ENCODE assay signal across 1 cellular context in genomic region chr5:80654391-80655230, GRCh38.
A peak's percentile ranks its signal among the peaks of the same experiment; 100 is the strongest.
TF ChIP-seq lines count a peak whose summit lies in the region.

TSS of gene DHFR (minus strand) at chr5:80654983. CDS start at chr5:80654489, 494 bp downstream.
TSS of gene MSH3 (plus strand) at chr5:80654652. CDS start at chr5:80654728, 76 bp downstream.

TF ChIP-seq in HEK293, 187 proteins besides CTCF, POLR2A, EP300 and RAD21 (continued from another document and continues in another):
- TF ChIP-seq ZNF510 (tag by site-specific recombination; IDR thresholded peaks at IDR 0.05; ENCODE audit: insufficient replicate concordance) (no peak), KLF17 (tag by site-specific recombination; IDR thresholded peaks at IDR 0.05) (no peak), ZFP41 (tag by site-specific recombination; IDR thresholded peaks at IDR 0.05; ENCODE audit: borderline replicate concordance) (no peak), ZNF701 (tag by site-specific recombination; IDR thresholded peaks at IDR 0.05) (no peak), ZBTB21 (tag by site-specific recombination; IDR thresholded peaks at IDR 0.05) (no peak), ZBTB6 (tag by site-specific recombination; IDR thresholded peaks at IDR 0.05) (peak; percentile 52; the same call in 1 of the 2 replicates), ZNF426 (tag by site-specific recombination; IDR thresholded peaks at IDR 0.05) (no peak), ZNF133 (tag by site-specific recombination; IDR thresholded peaks at IDR 0.05) (no peak; the same call in 1 of the 2 replicates), ZFHX2 (tag by site-specific recombination; conservative IDR thresholded peaks at IDR 0.05) (peak; percentile 75), ZNF148 (tag by site-specific recombination; IDR thresholded peaks at IDR 0.05; ENCODE audit: borderline replicate concordance) (no peak), ZNF513 (tag by site-specific recombination; IDR thresholded peaks at IDR 0.05) (no peak), ZFP69B (tag by site-specific recombination; IDR thresholded peaks at IDR 0.05) (no peak), ZNF140 (tag by site-specific recombination; IDR thresholded peaks at IDR 0.05) (no peak), ZNF558 (tag by site-specific recombination; IDR thresholded peaks at IDR 0.05) (no peak), ZNF501 (tag by site-specific recombination; IDR thresholded peaks at IDR 0.05) (0 out of 2 replicates have a peak, but pooled peaks have one; percentile 66), ZNF670 (tag by site-specific recombination; IDR thresholded peaks at IDR 0.05; ENCODE audit: low read depth) (no peak), HOXD13 (CRISPR knock-in tag; IDR thresholded peaks at IDR 0.05; ENCODE audit: borderline replicate concordance) (no peak), ZNF837 (tag by site-specific recombination; IDR thresholded peaks at IDR 0.05) (no peak), ZNF121 (tag by site-specific recombination; IDR thresholded peaks at IDR 0.05) (no peak), PRDM6 (tag by site-specific recombination; IDR thresholded peaks at IDR 0.05) (no peak), ZNF544 (tag by site-specific recombination; IDR thresholded peaks at IDR 0.05) (no peak), ZNF24 (tag by site-specific recombination; IDR thresholded peaks at IDR 0.05) (no peak), ZNF362 (tag by site-specific recombination; IDR thresholded peaks at IDR 0.05) (no peak), ZNF292 (tag by site-specific recombination; IDR thresholded peaks at IDR 0.05; ENCODE audit: borderline replicate concordance, low read depth) (no peak), ZNF221 (tag by site-specific recombination; IDR thresholded peaks at IDR 0.05; ENCODE audit: borderline replicate concordance) (no peak), ZNF239 (tag by site-specific recombination; IDR thresholded peaks at IDR 0.05) (no peak), SETDB1 (IDR thresholded peaks at IDR 0.05; ENCODE audit: insufficient read length, low read length) (no peak), MZF1 (tag by site-specific recombination; IDR thresholded peaks at IDR 0.05; ENCODE audit: borderline replicate concordance) (no peak; the same call in 1 of the 2 replicates), ZNF777 (tag by site-specific recombination; IDR thresholded peaks at IDR 0.05; ENCODE audit: borderline replicate concordance) (no peak), ZFP37 (tag by site-specific recombination; IDR thresholded peaks at IDR 0.05) (no peak; the same call in 1 of the 2 replicates), KLF1 (tag by site-specific recombination; IDR thresholded peaks at IDR 0.05) (0 out of 2 replicates have a peak, but pooled peaks have one; percentile 26), ZNF626 (tag by site-specific recombination; IDR thresholded peaks at IDR 0.05) (peak; percentile 60; the same call in 1 of the 2 replicates), ZNF768 (tag by site-specific recombination; IDR thresholded peaks at IDR 0.05) (no peak), ZNF521 (tag by site-specific recombination; IDR thresholded peaks at IDR 0.05) (no peak), KLF8 (tag by site-specific recombination; IDR thresholded peaks at IDR 0.05) (peak; percentile 85), GFI1B (tag by site-specific recombination; IDR thresholded peaks at IDR 0.05) (no peak), ZBTB8A (tag by site-specific recombination; IDR thresholded peaks at IDR 0.05) (peak; percentile 91), ZNF174 (tag by site-specific recombination; IDR thresholded peaks at IDR 0.05) (no peak)
- TF ChIP-seq, protein P1, sequence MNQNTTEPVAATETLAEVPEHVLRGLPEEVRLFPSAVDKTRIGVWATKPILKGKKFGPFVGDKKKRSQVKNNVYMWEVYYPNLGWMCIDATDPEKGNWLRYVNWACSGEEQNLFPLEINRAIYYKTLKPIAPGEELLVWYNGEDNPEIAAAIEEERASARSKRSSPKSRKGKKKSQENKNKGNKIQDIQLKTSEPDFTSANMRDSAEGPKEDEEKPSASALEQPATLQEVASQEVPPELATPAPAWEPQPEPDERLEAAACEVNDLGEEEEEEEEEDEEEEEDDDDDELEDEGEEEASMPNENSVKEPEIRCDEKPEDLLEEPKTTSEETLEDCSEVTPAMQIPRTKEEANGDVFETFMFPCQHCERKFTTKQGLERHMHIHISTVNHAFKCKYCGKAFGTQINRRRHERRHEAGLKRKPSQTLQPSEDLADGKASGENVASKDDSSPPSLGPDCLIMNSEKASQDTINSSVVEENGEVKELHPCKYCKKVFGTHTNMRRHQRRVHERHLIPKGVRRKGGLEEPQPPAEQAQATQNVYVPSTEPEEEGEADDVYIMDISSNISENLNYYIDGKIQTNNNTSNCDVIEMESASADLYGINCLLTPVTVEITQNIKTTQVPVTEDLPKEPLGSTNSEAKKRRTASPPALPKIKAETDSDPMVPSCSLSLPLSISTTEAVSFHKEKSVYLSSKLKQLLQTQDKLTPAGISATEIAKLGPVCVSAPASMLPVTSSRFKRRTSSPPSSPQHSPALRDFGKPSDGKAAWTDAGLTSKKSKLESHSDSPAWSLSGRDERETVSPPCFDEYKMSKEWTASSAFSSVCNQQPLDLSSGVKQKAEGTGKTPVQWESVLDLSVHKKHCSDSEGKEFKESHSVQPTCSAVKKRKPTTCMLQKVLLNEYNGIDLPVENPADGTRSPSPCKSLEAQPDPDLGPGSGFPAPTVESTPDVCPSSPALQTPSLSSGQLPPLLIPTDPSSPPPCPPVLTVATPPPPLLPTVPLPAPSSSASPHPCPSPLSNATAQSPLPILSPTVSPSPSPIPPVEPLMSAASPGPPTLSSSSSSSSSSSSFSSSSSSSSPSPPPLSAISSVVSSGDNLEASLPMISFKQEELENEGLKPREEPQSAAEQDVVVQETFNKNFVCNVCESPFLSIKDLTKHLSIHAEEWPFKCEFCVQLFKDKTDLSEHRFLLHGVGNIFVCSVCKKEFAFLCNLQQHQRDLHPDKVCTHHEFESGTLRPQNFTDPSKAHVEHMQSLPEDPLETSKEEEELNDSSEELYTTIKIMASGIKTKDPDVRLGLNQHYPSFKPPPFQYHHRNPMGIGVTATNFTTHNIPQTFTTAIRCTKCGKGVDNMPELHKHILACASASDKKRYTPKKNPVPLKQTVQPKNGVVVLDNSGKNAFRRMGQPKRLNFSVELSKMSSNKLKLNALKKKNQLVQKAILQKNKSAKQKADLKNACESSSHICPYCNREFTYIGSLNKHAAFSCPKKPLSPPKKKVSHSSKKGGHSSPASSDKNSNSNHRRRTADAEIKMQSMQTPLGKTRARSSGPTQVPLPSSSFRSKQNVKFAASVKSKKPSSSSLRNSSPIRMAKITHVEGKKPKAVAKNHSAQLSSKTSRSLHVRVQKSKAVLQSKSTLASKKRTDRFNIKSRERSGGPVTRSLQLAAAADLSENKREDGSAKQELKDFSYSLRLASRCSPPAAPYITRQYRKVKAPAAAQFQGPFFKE (tag by site-specific recombination; IDR thresholded peaks at IDR 0.05; ENCODE audit: borderline replicate concordance): no peak
- TF ChIP-seq, protein P2, sequence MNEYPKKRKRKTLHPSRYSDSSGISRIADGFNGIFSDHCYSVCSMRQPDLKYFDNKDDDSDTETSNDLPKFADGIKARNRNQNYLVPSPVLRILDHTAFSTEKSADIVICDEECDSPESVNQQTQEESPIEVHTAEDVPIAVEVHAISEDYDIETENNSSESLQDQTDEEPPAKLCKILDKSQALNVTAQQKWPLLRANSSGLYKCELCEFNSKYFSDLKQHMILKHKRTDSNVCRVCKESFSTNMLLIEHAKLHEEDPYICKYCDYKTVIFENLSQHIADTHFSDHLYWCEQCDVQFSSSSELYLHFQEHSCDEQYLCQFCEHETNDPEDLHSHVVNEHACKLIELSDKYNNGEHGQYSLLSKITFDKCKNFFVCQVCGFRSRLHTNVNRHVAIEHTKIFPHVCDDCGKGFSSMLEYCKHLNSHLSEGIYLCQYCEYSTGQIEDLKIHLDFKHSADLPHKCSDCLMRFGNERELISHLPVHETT (tag by site-specific recombination; IDR thresholded peaks at IDR 0.05): no peak
- TF ChIP-seq, protein P3, sequence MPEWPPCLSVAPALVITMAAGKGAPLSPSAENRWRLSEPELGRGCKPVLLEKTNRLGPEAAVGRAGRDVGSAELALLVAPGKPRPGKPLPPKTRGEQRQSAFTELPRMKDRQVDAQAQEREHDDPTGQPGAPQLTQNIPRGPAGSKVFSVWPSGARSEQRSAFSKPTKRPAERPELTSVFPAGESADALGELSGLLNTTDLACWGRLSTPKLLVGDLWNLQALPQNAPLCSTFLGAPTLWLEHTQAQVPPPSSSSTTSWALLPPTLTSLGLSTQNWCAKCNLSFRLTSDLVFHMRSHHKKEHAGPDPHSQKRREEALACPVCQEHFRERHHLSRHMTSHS (tag by site-specific recombination; IDR thresholded peaks at IDR 0.05): no peak
- TF ChIP-seq, protein P4, sequence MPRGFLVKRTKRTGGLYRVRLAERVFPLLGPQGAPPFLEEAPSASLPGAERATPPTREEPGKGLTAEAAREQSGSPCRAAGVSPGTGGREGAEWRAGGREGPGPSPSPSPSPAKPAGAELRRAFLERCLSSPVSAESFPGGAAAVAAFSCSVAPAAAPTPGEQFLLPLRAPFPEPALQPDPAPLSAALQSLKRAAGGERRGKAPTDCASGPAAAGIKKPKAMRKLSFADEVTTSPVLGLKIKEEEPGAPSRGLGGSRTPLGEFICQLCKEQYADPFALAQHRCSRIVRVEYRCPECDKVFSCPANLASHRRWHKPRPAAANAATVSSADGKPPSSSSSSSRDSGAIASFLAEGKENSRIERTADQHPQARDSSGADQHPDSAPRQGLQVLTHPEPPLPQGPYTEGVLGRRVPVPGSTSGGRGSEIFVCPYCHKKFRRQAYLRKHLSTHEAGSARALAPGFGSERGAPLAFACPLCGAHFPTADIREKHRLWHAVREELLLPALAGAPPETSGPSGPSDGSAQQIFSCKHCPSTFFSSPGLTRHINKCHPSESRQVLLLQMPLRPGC (tag by site-specific recombination; IDR thresholded peaks at IDR 0.05): 0 out of 2 replicates have a peak, but pooled peaks have one; percentile 51
